8 cellular contexts compared by ENCODE assay signal in the genomic region with DNA sequence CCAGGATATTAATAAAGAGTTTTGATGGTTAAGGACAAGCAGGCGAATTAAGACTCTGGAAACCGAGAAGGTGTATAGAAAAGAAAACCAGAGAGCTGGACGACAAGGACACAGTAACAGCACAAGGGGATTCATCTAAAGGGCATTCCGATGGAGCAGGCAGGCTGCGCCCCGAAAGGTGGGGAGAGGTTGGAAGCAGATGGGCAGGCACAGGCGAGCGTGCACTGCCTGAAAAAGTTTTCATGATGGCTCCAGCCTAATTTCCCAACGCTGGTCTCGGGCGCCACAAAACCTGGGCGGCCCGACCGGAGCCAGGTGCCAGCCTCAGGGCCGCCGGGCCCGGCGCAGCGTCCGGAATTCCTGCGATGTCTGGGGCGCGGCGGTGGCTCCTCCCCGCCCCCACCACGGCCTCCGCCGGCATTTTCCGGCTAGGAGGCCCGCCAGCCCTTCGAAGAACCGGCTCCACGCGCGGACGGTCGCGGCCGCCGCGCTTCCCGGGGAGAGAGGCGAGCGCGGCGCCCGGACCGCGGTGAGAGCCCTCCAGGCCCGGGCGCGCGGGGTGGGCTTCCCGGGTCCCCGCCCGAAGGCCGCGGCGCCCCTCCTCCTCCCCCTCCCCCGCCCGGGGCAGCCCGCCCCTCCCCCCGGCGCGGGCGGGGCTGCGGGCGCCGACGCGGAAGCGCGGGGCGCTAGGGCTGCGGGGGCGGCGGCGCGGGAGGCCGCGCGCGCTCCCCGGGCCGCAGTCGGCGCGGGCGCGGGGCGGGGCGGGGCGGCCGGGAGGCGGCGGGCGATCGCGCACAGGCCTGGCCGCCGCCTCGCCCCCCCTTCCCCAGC. TPM values are rescaled to one million over a fixed set of nuclear protein-coding genes. Genes with fewer than 3 reads are reported as not detected.
A peak's percentile ranks its signal among the peaks of the same experiment; 100 is the strongest.
DNase-seq lines count a peak whose midpoint lies in the region; ATAC-seq and TF ChIP-seq lines count a peak whose summit lies in the region.

No MANE protein-coding gene starts in this region.

- no peaks in the 10 kb centered on the region for H3K9me3 Mint-ChIP-seq in progenitor cell of endocrine pancreas (ENCODE audit: low read depth)

- ATAC-seq in GM21381 (IDR thresholded peaks at IDR 0.05; ENCODE audit: unreplicated experiment) = peak; percentile 35

- H3K4me1 Mint-ChIP-seq in progenitor cell of endocrine pancreas (ENCODE audit: low read depth) = peaks cover 31% of the 10 kb centered on the region

- H3K27me3 ChIP-seq in SK-N-SH (ENCODE audit: insufficient read depth) (no peaks in the 10 kb centered on the region), left ventricle myocardium inferior (ENCODE audit: low read depth) (no peaks in the 10 kb centered on the region)

- CTCF ChIA-PET in SK-N-SH (lab: Yijun Ruan, JAX) = interaction anchor here (1.5 kb wide), 1 partner anchor 18 kb away, joined by 6 read pairs; no protein-coding TSS in a partner anchor

- H3K36me3 ChIP-seq in SK-N-SH (replicated peaks in 1 of 2; ENCODE audit: control insufficient read depth in 1 of 2, insufficient read depth in 2 of 2, low read length in 1 of 2) (no peaks in the 10 kb centered on the region), left ventricle myocardium inferior (no peaks in the 10 kb centered on the region)

- peaks cover 20% of the 10 kb centered on the region for H3F3A ChIP-seq in SK-N-SH (replicated peaks; ENCODE audit: insufficient read depth)

- H3K36me3 Mint-ChIP-seq in progenitor cell of endocrine pancreas (ENCODE audit: insufficient read depth) = no peaks in the 10 kb centered on the region

- DNase-seq in D341Med (ENCODE audit: low spot score) (peak; percentile 95), HT1080 (ENCODE audit: low read depth) (peak; percentile 64), SK-N-SH (no peak), left ventricle myocardium inferior (peak; percentile 76), progenitor cell of endocrine pancreas (ENCODE audit: low spot score, unreplicated experiment) (peak; percentile 63), GDM1 (lab: John Stamatoyannopoulos, UW) (no peak)

- H3K4me3 ChIP-seq in SK-N-SH (ENCODE audit: low read depth in 2 of 2, low read length in 1 of 2) (peak overlapping the region; percentile 67 to 88), left ventricle myocardium inferior (peak overlapping the region; percentile 79)

- H2AFZ ChIP-seq in SK-N-SH (ENCODE audit: low read depth) = peak overlapping the region; percentile 74

- H3K27ac Mint-ChIP-seq in progenitor cell of endocrine pancreas = peak overlapping the region; percentile 99

- H3K4me3 Mint-ChIP-seq in progenitor cell of endocrine pancreas (ENCODE audit: low read depth) = peak overlapping the region; percentile 96

- H3K9ac ChIP-seq in SK-N-SH = peak overlapping the region; percentile 95

- no peak; the same call in none of the 2 replicates for TF ChIP-seq RAD21 in SK-N-SH (IDR thresholded peaks at IDR 0.05; ENCODE audit: low read length)

- WGBS in SK-N-SH (ENCODE audit: low lambda C conversion rate) = 2% methylated on average over 8 of the region's 102 CpGs
- WGBS in adipose tissue, 3 donors = 0 to 1% (median 0%) methylated on average over 38 to 98 of the region's 102 CpGs

- no peaks in the 10 kb centered on the region for H3K9me2 ChIP-seq in SK-N-SH

- POLR2A ChIA-PET in SK-N-SH (lab: Yijun Ruan, JAX) = interaction anchor here (0.7 to 2.0 kb wide), 3 partner anchors 26 to 198 kb away, joined by 4 to 20 read pairs (median 5); partner anchors contain the start of gene VPS26C

- peaks cover 46% of the 10 kb centered on the region for H3K79me2 ChIP-seq in SK-N-SH (ENCODE audit: insufficient read depth)

- no peaks in the 10 kb centered on the region for H3K9me3 ChIP-seq in SK-N-SH
- H3K9me3 ChIP-seq in left ventricle myocardium inferior (replicated peaks) = no peaks in the 10 kb centered on the region

- TF ChIP-seq CTCF in SK-N-SH (IDR thresholded peaks at IDR 0.05) (no peak), left ventricle myocardium inferior (IDR thresholded peaks at IDR 0.05; ENCODE audit: borderline replicate concordance) (no peak), progenitor cell of endocrine pancreas (IDR thresholded peaks at IDR 0.05; ENCODE audit: unreplicated experiment) (no peak)

- no peaks in the 10 kb centered on the region for H3K27me3 Mint-ChIP-seq in progenitor cell of endocrine pancreas

- peak overlapping the region; percentile 86 for H3K4me2 ChIP-seq in SK-N-SH

- TF ChIP-seq EP300 in SK-N-SH (IDR thresholded peaks at IDR 0.05; ENCODE audit: borderline replicate concordance in 1 of 2, low read depth in 1 of 2, low read length in 1 of 2) = no peak

- H4K20me1 ChIP-seq in SK-N-SH (ENCODE audit: insufficient read depth) = peaks cover 29% of the 10 kb centered on the region

- H3K27ac ChIP-seq in SK-N-SH (ENCODE audit: low read depth in 2 of 2, low read length in 1 of 2) = peak overlapping the region; percentile 98
- H3K27ac ChIP-seq in adipose tissue (ENCODE audit: low read depth, low read length) = peak overlapping the region; percentile 88
- peak overlapping the region; percentile 100 for H3K27ac ChIP-seq in left ventricle myocardium inferior (replicated peaks)

- intact Hi-C loops in left ventricle myocardium inferior (cut with micrococcal nuclease) = loop anchor here (10.0 kb wide), 1 partner anchor 101 kb away; the partner anchor contains the start of gene VPS26C

- H3K4me1 ChIP-seq in SK-N-SH (ENCODE audit: control insufficient read depth in 1 of 2, insufficient read depth in 2 of 2, low read depth in 1 of 2, low read length in 1 of 2) = peaks cover 16 to 24% of the 10 kb centered on the region in 2 experiments; a peak in 3 of 4 replicates
- peaks cover 48% of the 10 kb centered on the region for H3K4me1 ChIP-seq in left ventricle myocardium inferior

TF ChIP-seq in SK-N-SH, 30 proteins besides CTCF, POLR2A, EP300 and RAD21 (continues in another document):
- no peak for TF ChIP-seq FOXJ3 (CRISPR knock-in tag; IDR thresholded peaks at IDR 0.05)
- 0 out of 2 replicates have a peak, but pooled peaks have one; percentile 27 for TF ChIP-seq ELF1 (IDR thresholded peaks at IDR 0.05)
- peak; percentile 45; the same call in 1 of the 2 replicates for TF ChIP-seq MAX (IDR thresholded peaks at IDR 0.05; ENCODE audit: low read depth)
- no peak for TF ChIP-seq MXI1 (IDR thresholded peaks at IDR 0.05; ENCODE audit: low read depth, low read length)
- TF ChIP-seq, protein P1, sequence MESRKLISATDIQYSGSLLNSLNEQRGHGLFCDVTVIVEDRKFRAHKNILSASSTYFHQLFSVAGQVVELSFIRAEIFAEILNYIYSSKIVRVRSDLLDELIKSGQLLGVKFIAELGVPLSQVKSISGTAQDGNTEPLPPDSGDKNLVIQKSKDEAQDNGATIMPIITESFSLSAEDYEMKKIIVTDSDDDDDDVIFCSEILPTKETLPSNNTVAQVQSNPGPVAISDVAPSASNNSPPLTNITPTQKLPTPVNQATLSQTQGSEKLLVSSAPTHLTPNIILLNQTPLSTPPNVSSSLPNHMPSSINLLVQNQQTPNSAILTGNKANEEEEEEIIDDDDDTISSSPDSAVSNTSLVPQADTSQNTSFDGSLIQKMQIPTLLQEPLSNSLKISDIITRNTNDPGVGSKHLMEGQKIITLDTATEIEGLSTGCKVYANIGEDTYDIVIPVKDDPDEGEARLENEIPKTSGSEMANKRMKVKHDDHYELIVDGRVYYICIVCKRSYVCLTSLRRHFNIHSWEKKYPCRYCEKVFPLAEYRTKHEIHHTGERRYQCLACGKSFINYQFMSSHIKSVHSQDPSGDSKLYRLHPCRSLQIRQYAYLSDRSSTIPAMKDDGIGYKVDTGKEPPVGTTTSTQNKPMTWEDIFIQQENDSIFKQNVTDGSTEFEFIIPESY (IDR thresholded peaks at IDR 0.05; ENCODE audit: borderline replicate concordance, low read depth) = no peak
- TF ChIP-seq YY1 (IDR thresholded peaks at IDR 0.05; ENCODE audit: low read depth) = peak; percentile 24; the same call in 1 of the 2 replicates
- 0 out of 2 replicates have a peak, but pooled peaks have one; percentile 6 for TF ChIP-seq RXRA (IDR thresholded peaks at IDR 0.05; ENCODE audit: borderline replicate concordance, low read depth)
- TF ChIP-seq CHD2 (IDR thresholded peaks at IDR 0.05; ENCODE audit: low read length, partially characterized antibody) = no peak
- no peak for TF ChIP-seq NRF1 (IDR thresholded peaks at IDR 0.05; ENCODE audit: low read depth, low read length)
- TF ChIP-seq FOSL2 (IDR thresholded peaks at IDR 0.05; ENCODE audit: borderline replicate concordance, low read depth) = no peak
- TF ChIP-seq, protein P2, sequence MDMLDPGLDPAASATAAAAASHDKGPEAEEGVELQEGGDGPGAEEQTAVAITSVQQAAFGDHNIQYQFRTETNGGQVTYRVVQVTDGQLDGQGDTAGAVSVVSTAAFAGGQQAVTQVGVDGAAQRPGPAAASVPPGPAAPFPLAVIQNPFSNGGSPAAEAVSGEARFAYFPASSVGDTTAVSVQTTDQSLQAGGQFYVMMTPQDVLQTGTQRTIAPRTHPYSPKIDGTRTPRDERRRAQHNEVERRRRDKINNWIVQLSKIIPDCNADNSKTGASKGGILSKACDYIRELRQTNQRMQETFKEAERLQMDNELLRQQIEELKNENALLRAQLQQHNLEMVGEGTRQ (IDR thresholded peaks at IDR 0.05; ENCODE audit: borderline replicate concordance, low read depth, low read length) = no peak
- 0 out of 2 replicates have a peak, but pooled peaks have one; percentile 28 for TF ChIP-seq PBX3 (IDR thresholded peaks at IDR 0.05)
- no peak for TF ChIP-seq JUND (IDR thresholded peaks at IDR 0.05)

RNA-seq across cellular contexts. Expression of gene DYRK1A, which starts 0.7 kb away (rescaled TPM):
- total RNA-seq in HT1080 (2014; rRNA removed; shearing (Covaris generic)) = 23.9 and 31.5 TPM in 2 replicates
- 16.6 and 21.0 TPM in 2 replicates for polyA plus RNA-seq in HT1080 (2015; cell fraction: cytosol; rRNA removed)
- polyA plus RNA-seq in HT1080 (2015; cell fraction: nucleus; rRNA removed) = 38.1 and 43.1 TPM in 2 replicates
- polyA plus RNA-seq in SK-N-SH (2012; rRNA removed) = 19.3 and 21.5 TPM in 2 replicates
- 14.1 and 14.7 TPM in 2 replicates for polyA plus RNA-seq in SK-N-SH (2012; cell fraction: cytosol; rRNA removed)
- 29.4 and 65.6 TPM in 2 replicates for polyA plus RNA-seq in SK-N-SH (2012; cell fraction: nucleus; rRNA removed)
- polyA plus RNA-seq in adipose tissue = 10 to 100 TPM in 2 of 3 donors, 1 to 10 TPM in 1; 8.6 to 15.1 (median 13.2) TPM
- 64.6 TPM for total RNA-seq in left ventricle myocardium inferior
- total RNA-seq in progenitor cell of endocrine pancreas = 83.5 and 90.3 TPM in 2 replicates

Comparison
In these comparisons a context has a peak if more than half of its experiments do, and no peak if none do; other contexts are left out.
1. DNase-seq: peak in D341Med (single experiment), HT1080 (single experiment), left ventricle myocardium inferior (single experiment) and progenitor cell of endocrine pancreas (single experiment); none in SK-N-SH (single experiment) and GDM1 (single experiment).
2. Peak in every context shown above with its lines, with median percentiles within 50 percentile points of each other: H3K27ac ChIP-seq.